18 cellular contexts compared by ENCODE assay signal in the genomic region with DNA sequence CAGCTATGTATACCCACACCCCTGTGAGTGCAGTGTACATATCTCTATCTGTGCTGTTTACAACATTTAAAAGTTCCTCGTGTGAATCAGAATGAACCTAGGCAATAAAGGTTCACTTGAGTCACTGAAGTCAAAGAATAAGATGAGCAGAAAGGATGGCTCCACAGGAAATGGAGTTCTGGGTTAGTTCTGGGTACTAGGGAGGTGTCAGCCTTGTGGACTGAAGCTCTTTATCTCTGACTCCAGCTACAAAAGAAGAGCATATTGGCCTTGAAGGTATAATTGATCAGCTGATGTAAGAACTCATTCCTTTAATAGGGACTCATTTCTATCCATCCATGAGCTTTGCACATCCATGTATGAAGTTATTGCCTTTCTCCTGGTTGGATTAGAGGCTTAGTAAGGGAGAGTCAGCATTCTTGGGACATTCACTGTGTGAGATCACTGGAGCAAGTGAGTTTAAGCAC.
DNase-seq lines count a peak whose midpoint lies in the region; ATAC-seq and TF ChIP-seq lines count a peak whose summit lies in the region.
"Had no signal": no experiment of that assay in that cellular context is flagged by ENCODE, and none has a peak within 500 bp of the region (broad histone marks: within the 10 kb centered on the region; RNA-seq: fewer than 3 reads in every experiment).

No MANE protein-coding gene starts in this region.

- TF ChIP-seq CTCF in natural killer cell (IDR thresholded peaks at IDR 0.05) = no peak
- no peak for TF ChIP-seq CTCF in activated CD8-positive, alpha-beta T cell treated with anti-CD3 and anti-CD28 coated beads for 36 hours (IDR thresholded peaks at IDR 0.05)
- no peak for TF ChIP-seq CTCF in hepatocyte (IDR thresholded peaks at IDR 0.05; ENCODE audit: poor library complexity)

- in situ Hi-C loops in G401 (cut with HindIII; ENCODE audit: low sequenced_read_pairs) = no loop called here

- H3K4me2 ChIP-seq in hepatocyte = no peak overlapping the region

- POLR2A ChIA-PET in activated CD8-positive, alpha-beta T cell treated with anti-CD3 and anti-CD28 coated beads for 36 hours (lab: Charles Lee) = interaction anchor here (0.6 to 1.3 kb wide), 3 partner anchors 12 to 46 kb away, joined by 3 to 4 read pairs (median 3); no protein-coding TSS in a partner anchor

- peaks cover 5 to 7% of the 10 kb centered on the region in 2 donors for H3K27me3 Mint-ChIP-seq in natural killer cell treated with Interleukin-12 subunit alpha and Interleukin-12 subunit beta and Interleukin-15 and Interleukin-18, amount 100 ng/mL, for 72 hours
- H3K27me3 Mint-ChIP-seq in natural killer cell (ENCODE audit: low read depth in 2 of 2) = peaks cover 3 to 9% of the 10 kb centered on the region in 2 donors
- no peaks in the 10 kb centered on the region for H3K27me3 Mint-ChIP-seq in activated CD8-positive, alpha-beta T cell treated with anti-CD3 and anti-CD28 coated beads for 36 hours
- H3K27me3 Mint-ChIP-seq: stimulated activated naive CD8-positive, alpha-beta T cell treated with anti-CD3 and anti-CD28 coated beads, Interleukin-15, Interleukin-2, amounts not matched to agents 100 ng/mL and 50 ng/mL, for 24 hours had no signal

- H3K27ac ChIP-seq in hepatocyte = no peak overlapping the region

- H3K9me3 ChIP-seq in hepatocyte (ENCODE audit: low read depth) = no peaks in the 10 kb centered on the region
- H3K9me3 ChIP-seq: Caco-2, esophagus squamous epithelium had no signal

- H3K4me1 ChIP-seq in hepatocyte (ENCODE audit: insufficient read depth) = peaks cover 5% of the 10 kb centered on the region

- peaks cover 11 to 21% of the 10 kb centered on the region in 2 donors for H3K4me1 Mint-ChIP-seq in natural killer cell treated with Interleukin-12 subunit alpha and Interleukin-12 subunit beta and Interleukin-15 and Interleukin-18, amount 100 ng/mL, for 72 hours (ENCODE audit: low read depth in 2 of 2)
- no peaks in the 10 kb centered on the region for H3K4me1 Mint-ChIP-seq in natural killer cell
- peaks cover 21% of the 10 kb centered on the region for H3K4me1 Mint-ChIP-seq in activated CD8-positive, alpha-beta T cell treated with anti-CD3 and anti-CD28 coated beads for 36 hours (ENCODE audit: low read depth)

- CTCF ChIA-PET in activated CD8-positive, alpha-beta T cell treated with anti-CD3 and anti-CD28 coated beads for 36 hours (lab: Charles Lee) = interaction anchor here (1.3 to 1.9 kb wide), 3 partner anchors 10 to 108 kb away, joined by 6 to 10 read pairs (median 7); no protein-coding TSS in a partner anchor

- H4K20me1 ChIP-seq in hepatocyte (ENCODE audit: insufficient read depth, poor library complexity, severe bottlenecking) = no peaks in the 10 kb centered on the region

- no peaks in the 10 kb centered on the region for H3K9me3 Mint-ChIP-seq in natural killer cell treated with Interleukin-12 subunit alpha and Interleukin-12 subunit beta and Interleukin-15 and Interleukin-18, amount 100 ng/mL, for 72 hours
- no peaks in the 10 kb centered on the region for H3K9me3 Mint-ChIP-seq in natural killer cell
- H3K9me3 Mint-ChIP-seq in activated CD8-positive, alpha-beta T cell treated with anti-CD3 and anti-CD28 coated beads for 36 hours = peaks cover 3% of the 10 kb centered on the region

- peak; percentile 26 to 66 for ATAC-seq in natural killer cell treated with Interleukin-12 subunit alpha and Interleukin-12 subunit beta and Interleukin-15 and Interleukin-18, amount 100 ng/mL, for 72 hours
- ATAC-seq in natural killer cell (no peak), HG03520 (IDR thresholded peaks at IDR 0.05; ENCODE audit: unreplicated experiment) (no peak)
- peak; percentile 74 for ATAC-seq in activated CD8-positive, alpha-beta T cell treated with anti-CD3 and anti-CD28 coated beads for 36 hours
- ATAC-seq: left colon had no signal

- no peaks in the 10 kb centered on the region for H3K27me3 ChIP-seq in hepatocyte
- H3K27me3 ChIP-seq: esophagus squamous epithelium had no signal

- no peaks in the 10 kb centered on the region for H3K36me3 Mint-ChIP-seq in natural killer cell treated with Interleukin-12 subunit alpha and Interleukin-12 subunit beta and Interleukin-15 and Interleukin-18, amount 100 ng/mL, for 72 hours
- H3K36me3 Mint-ChIP-seq in natural killer cell = no peaks in the 10 kb centered on the region
- H3K36me3 Mint-ChIP-seq in activated CD8-positive, alpha-beta T cell treated with anti-CD3 and anti-CD28 coated beads for 36 hours (ENCODE audit: low read depth) = no peaks in the 10 kb centered on the region

- DNase-seq in natural killer cell treated with Interleukin-12 subunit alpha and Interleukin-12 subunit beta and Interleukin-15 and Interleukin-18, amount 100 ng/mL, for 72 hours (ENCODE audit: low spot score) = no peak
- no peak for DNase-seq in natural killer cell
- DNase-seq in activated CD8-positive, alpha-beta T cell treated with anti-CD3 and anti-CD28 coated beads for 36 hours = peak; percentile 22
- DNase-seq in hepatocyte (ENCODE audit: low spot score) = peak; percentile 16
- DNase-seq in G401 (ENCODE audit: low spot score) = no peak
- DNase-seq in NCI-H526 treated with DMSO at 0.1 percent for 48 hours (lab: John Stamatoyannopoulos, UW) = no peak
- DNase-seq in effector CD8-positive, alpha-beta T cell (lab: John Stamatoyannopoulos, UW) = no peak
- DNase-seq: aorta, Caco-2, esophagus squamous epithelium, H7, hypothalamus, left colon, NCI-H187, NCI-H510A, RPMI8226 had no signal

- no peaks in the 10 kb centered on the region for H3K36me3 ChIP-seq in hepatocyte (replicated peaks; ENCODE audit: insufficient read depth, low read depth)
- H3K36me3 ChIP-seq: esophagus squamous epithelium had no signal

- no peak overlapping the region for H3K4me3 Mint-ChIP-seq in natural killer cell treated with Interleukin-12 subunit alpha and Interleukin-12 subunit beta and Interleukin-15 and Interleukin-18, amount 100 ng/mL, for 72 hours
- no peak overlapping the region for H3K4me3 Mint-ChIP-seq in natural killer cell
- H3K4me3 Mint-ChIP-seq in activated CD8-positive, alpha-beta T cell treated with anti-CD3 and anti-CD28 coated beads for 36 hours = no peak overlapping the region
- H3K4me3 Mint-ChIP-seq: stimulated activated naive CD8-positive, alpha-beta T cell treated with anti-CD3 and anti-CD28 coated beads, Interleukin-15, Interleukin-2, amounts not matched to agents 100 ng/mL and 50 ng/mL, for 24 hours had no signal

- 33% methylated on average over 1 of the region's 1 CpG for WGBS in hepatocyte (ENCODE audit: low lambda C conversion rate, missing lambda C conversion rate)

- H3K79me2 ChIP-seq in hepatocyte = no peaks in the 10 kb centered on the region

- no peak overlapping the region for H3K4me3 ChIP-seq in hepatocyte
- H3K4me3 ChIP-seq: esophagus squamous epithelium had no signal

- no peak overlapping the region for H2AFZ ChIP-seq in hepatocyte

- intact Hi-C loops in natural killer cell (cut with micrococcal nuclease) = no loop called here
- intact Hi-C loops in activated CD8-positive, alpha-beta T cell treated with anti-CD3 and anti-CD28 coated beads for 36 hours (cut with micrococcal nuclease) = no loop called here

- H3K27ac Mint-ChIP-seq in natural killer cell treated with Interleukin-12 subunit alpha and Interleukin-12 subunit beta and Interleukin-15 and Interleukin-18, amount 100 ng/mL, for 72 hours = peak overlapping the region in 1 of 2 donors; percentile 35
- no peak overlapping the region for H3K27ac Mint-ChIP-seq in natural killer cell
- peak overlapping the region; percentile 42 for H3K27ac Mint-ChIP-seq in activated CD8-positive, alpha-beta T cell treated with anti-CD3 and anti-CD28 coated beads for 36 hours

- H3K9me2 ChIP-seq in hepatocyte (replicated peaks; ENCODE audit: insufficient read depth) = no peaks in the 10 kb centered on the region

Comparison
In these comparisons a context has a peak if more than half of its experiments do, and no peak if none do; other contexts are left out.
1. ATAC-seq: peak in natural killer cell treated with Interleukin-12 subunit alpha and Interleukin-12 subunit beta and Interleukin-15 and Interleukin-18, amount 100 ng/mL, for 72 hours (2 of 2) and activated CD8-positive, alpha-beta T cell treated with anti-CD3 and anti-CD28 coated beads for 36 hours (single experiment); none in natural killer cell (0 of 3) and HG03520 (single experiment).
2. DNase-seq: peak in activated CD8-positive, alpha-beta T cell treated with anti-CD3 and anti-CD28 coated beads for 36 hours (single experiment) and hepatocyte (single experiment); none in natural killer cell treated with Interleukin-12 subunit alpha and Interleukin-12 subunit beta and Interleukin-15 and Interleukin-18, amount 100 ng/mL, for 72 hours (single experiment), natural killer cell (single experiment), G401 (single experiment), NCI-H526 treated with DMSO at 0.1 percent for 48 hours (single experiment) and effector CD8-positive, alpha-beta T cell (single experiment).